ENCODE assay signal across 15 cellular contexts in the genomic region with DNA sequence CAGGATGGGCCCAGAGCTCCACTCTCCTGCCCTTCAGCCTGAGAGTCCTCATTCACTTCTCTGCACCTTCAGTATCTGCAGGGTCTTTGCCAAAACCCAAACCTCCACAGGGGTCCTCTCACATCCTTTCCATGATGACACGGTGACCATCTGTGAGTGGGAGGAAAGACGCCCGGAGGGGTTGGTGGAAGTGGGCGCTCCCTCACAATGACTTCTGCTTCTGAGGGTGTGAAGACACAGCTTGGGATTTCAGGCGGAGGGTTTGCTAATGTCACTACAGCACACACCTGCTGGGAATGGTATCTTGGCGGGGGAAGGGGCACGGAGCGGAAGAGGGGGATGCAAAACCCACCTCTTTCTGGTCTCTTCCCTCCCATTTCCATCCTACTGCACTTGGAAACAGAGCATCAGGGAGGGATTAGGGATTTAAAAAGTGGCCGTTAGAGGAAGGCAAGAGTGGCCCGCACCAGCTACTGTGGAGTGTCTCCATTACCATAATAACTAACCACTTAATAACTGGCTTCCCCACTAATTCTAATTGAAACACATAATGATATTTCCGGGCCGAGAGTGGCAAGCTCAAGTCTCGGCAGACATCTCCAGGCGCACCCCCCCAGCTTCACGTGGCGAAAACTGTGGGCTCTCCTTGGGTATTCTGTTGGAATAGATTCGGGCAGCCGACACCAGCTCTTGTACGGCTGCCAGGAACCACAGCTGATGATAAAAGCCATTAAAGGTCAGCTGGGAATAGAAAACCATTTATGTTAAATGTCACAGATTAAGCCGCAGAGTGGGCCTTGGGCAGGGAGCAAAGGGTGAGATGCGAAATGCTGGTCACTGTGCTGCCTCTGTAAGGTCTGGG.
A peak's percentile ranks its signal among the peaks of the same experiment; 100 is the strongest.
DNase-seq lines count a peak whose midpoint lies in the region; ATAC-seq and TF ChIP-seq lines count a peak whose summit lies in the region.
"Had no signal": no experiment of that assay in that cellular context is flagged by ENCODE, and none has a peak within 500 bp of the region (broad histone marks: within the 10 kb centered on the region; RNA-seq: fewer than 3 reads in every experiment).

No MANE protein-coding gene starts in this region.

- H3K9me3 ChIP-seq in CD4-positive, alpha-beta T cell (ENCODE audit: control insufficient read depth, low read length), result no peaks in the 10 kb centered on the region
- H3K9me3 ChIP-seq: colonic mucosa had no signal

- POLR2A ChIA-PET in CD4-positive, alpha-beta T cell (lab: Charles Lee), result interaction anchor here (1.4 kb wide), 1 partner anchor 37 kb away, joined by 4 read pairs; no protein-coding TSS in a partner anchor

- H3K27me3 Mint-ChIP-seq in CD4-positive, alpha-beta T cell, result no peaks in the 10 kb centered on the region
- peaks cover 24% of the 10 kb centered on the region for H3K27me3 Mint-ChIP-seq in glutamatergic neuron (ENCODE audit: unreplicated experiment)

- no peak overlapping the region for H3K27ac ChIP-seq in CD4-positive, alpha-beta T cell (ENCODE audit: low read depth, low read length)
- H3K27ac ChIP-seq: colonic mucosa had no signal

- H3K36me3 Mint-ChIP-seq in CD4-positive, alpha-beta T cell (ENCODE audit: low read depth), result no peaks in the 10 kb centered on the region
- no peaks in the 10 kb centered on the region for H3K36me3 Mint-ChIP-seq in glutamatergic neuron (ENCODE audit: unreplicated experiment)

- DNase-seq in CD4-positive, alpha-beta T cell, result no peak
- DNase-seq in NCI-H1105 (lab: John Stamatoyannopoulos, UW) (peak; percentile 90), NCI-H524 treated with DMSO at 0.1 percent for 48 hours (lab: John Stamatoyannopoulos, UW) (peak; percentile 89), glutamatergic neuron (peak; percentile 64), NOMO-1 treated with dmso at 0.1 percent for 144 hours (lab: John Stamatoyannopoulos, UW; ENCODE audit: unreplicated experiment) (no peak), HuH-7.5 (ENCODE audit: low spot score) (no peak)
- DNase-seq: activated CD4-positive, alpha-beta T cell treated with anti-CD3 and anti-CD28 coated beads, Interleukin-2, amount 10 ng/mL, durations not matched to agents 7 days and 5 days; activated T-cell treated with anti-CD3 and anti-CD28 coated beads, Interleukin-2, amount 50 U/mL, for 4 hours; colonic mucosa; hypothalamus; left colon; substantia nigra; T1000 had no signal

- TF ChIP-seq CTCF in CD4-positive, alpha-beta T cell (IDR thresholded peaks at IDR 0.05), result no peak
- TF ChIP-seq CTCF in glutamatergic neuron (IDR thresholded peaks at IDR 0.05; ENCODE audit: partially characterized antibody, unreplicated experiment), result no peak

- peak overlapping the region; percentile 24 for H3K27ac Mint-ChIP-seq in CD4-positive, alpha-beta T cell
- peak overlapping the region; percentile 95 for H3K27ac Mint-ChIP-seq in glutamatergic neuron (ENCODE audit: unreplicated experiment)
- H3K27ac Mint-ChIP-seq: activated CD4-positive, alpha-beta T cell treated with anti-CD3 and anti-CD28 coated beads, Interleukin-2, amount 10 ng/mL, durations not matched to agents 7 days and 5 days had no signal

- H3K9me3 Mint-ChIP-seq in CD4-positive, alpha-beta T cell, result no peaks in the 10 kb centered on the region
- peaks cover 12% of the 10 kb centered on the region for H3K9me3 Mint-ChIP-seq in glutamatergic neuron (ENCODE audit: unreplicated experiment)
- H3K9me3 Mint-ChIP-seq: activated T-cell treated with anti-CD3 and anti-CD28 coated beads, Interleukin-2, amount 50 U/mL, for 4 hours had no signal

- intact Hi-C loops in CD4-positive, alpha-beta T cell (cut with DNase I, micrococcal nuclease), result no loop called here

- no peak overlapping the region for H3K4me3 Mint-ChIP-seq in CD4-positive, alpha-beta T cell
- peak overlapping the region; percentile 84 for H3K4me3 Mint-ChIP-seq in glutamatergic neuron (ENCODE audit: unreplicated experiment)
- H3K4me3 Mint-ChIP-seq: activated CD4-positive, alpha-beta T cell treated with anti-CD3 and anti-CD28 coated beads, Interleukin-2, amount 10 ng/mL, durations not matched to agents 7 days and 5 days; activated T-cell treated with anti-CD3 and anti-CD28 coated beads, Interleukin-2, amount 50 U/mL, for 4 hours had no signal

- CTCF ChIA-PET in CD4-positive, alpha-beta T cell (lab: Charles Lee), result no interaction called here

- H3K27me3 ChIP-seq in CD4-positive, alpha-beta T cell (ENCODE audit: control insufficient read depth, insufficient read depth, low read length), result no peaks in the 10 kb centered on the region
- H3K27me3 ChIP-seq: colonic mucosa had no signal

- H3K4me1 Mint-ChIP-seq in CD4-positive, alpha-beta T cell (ENCODE audit: low read depth), result peaks cover 30% of the 10 kb centered on the region
- peaks cover 46% of the 10 kb centered on the region for H3K4me1 Mint-ChIP-seq in glutamatergic neuron (ENCODE audit: low read depth, unreplicated experiment)

- no peak for ATAC-seq in CD4-positive, alpha-beta T cell (ENCODE audit: poor library complexity)
- ATAC-seq in HG02870 (IDR thresholded peaks at IDR 0.05; ENCODE audit: unreplicated experiment) (no peak), GM19395 (IDR thresholded peaks at IDR 0.05; ENCODE audit: unreplicated experiment) (no peak)
- ATAC-seq: activated T-cell treated with anti-CD3 and anti-CD28 coated beads, Interleukin-2, amount 50 U/mL, for 4 hours; left colon had no signal

Comparison
In these comparisons a context has a peak if more than half of its experiments do, and no peak if none do; other contexts are left out.
1. DNase-seq: peak in NCI-H1105 (single experiment), NCI-H524 treated with DMSO at 0.1 percent for 48 hours (single experiment) and glutamatergic neuron (single experiment); none in CD4-positive, alpha-beta T cell (0 of 10), NOMO-1 treated with dmso at 0.1 percent for 144 hours (single experiment) and HuH-7.5 (single experiment).